In genomic region chr21:22791986-22792560, GRCh38 we compare ENCODE assay signal across 8 cellular contexts.
DNase-seq lines count a peak whose midpoint lies in the region; ATAC-seq, FAIRE-seq and TF ChIP-seq lines count a peak whose summit lies in the region.

No MANE protein-coding gene starts in this region.

- no peak overlapping the region for H3K9ac ChIP-seq in astrocyte (ENCODE audit: low read length)
- no peak overlapping the region for H3K9ac ChIP-seq in kidney (ENCODE audit: low read length in 2 of 2)

- no peaks in the 10 kb centered on the region for H4K20me1 ChIP-seq in astrocyte (ENCODE audit: insufficient read depth, low read length)

- TF ChIP-seq CTCF in astrocyte (IDR thresholded peaks at IDR 0.05; ENCODE audit: insufficient read depth, low read depth, low read length), result peak; percentile 70
- peak; percentile 52 for TF ChIP-seq CTCF in kidney (IDR thresholded peaks at IDR 0.05; ENCODE audit: borderline replicate concordance, extremely low read depth, insufficient read depth)

- no peaks in the 10 kb centered on the region for H3K27me3 Mint-ChIP-seq in astrocyte (ENCODE audit: low read depth, unreplicated experiment)

- FAIRE-seq in astrocyte (lab: Jason Lieb, UNC) (no peak), kidney (lab: Jason Lieb, UNC) (peak; percentile 96), urothelium cell line (lab: Jason Lieb, UNC) (no peak)

- ATAC-seq in HG02610 (IDR thresholded peaks at IDR 0.05; ENCODE audit: unreplicated experiment) (peak; percentile 57), GM19455 (IDR thresholded peaks at IDR 0.05; ENCODE audit: unreplicated experiment) (no peak), HG03095 (IDR thresholded peaks at IDR 0.05; ENCODE audit: unreplicated experiment) (no peak)

- no peak overlapping the region for H3K27ac ChIP-seq in astrocyte (ENCODE audit: low read depth, low read length)
- H3K27ac ChIP-seq in kidney (ENCODE audit: low read depth in 2 of 2, low read length in 2 of 2), result no peak overlapping the region

- intact Hi-C loops in kidney (cut with DNase I), result loop anchor here (10.0 kb wide), 1 partner anchor 1627 kb away; no protein-coding TSS in a partner anchor

- no peak overlapping the region for H3K27ac Mint-ChIP-seq in astrocyte (ENCODE audit: unreplicated experiment)

- H3K27me3 ChIP-seq in astrocyte (ENCODE audit: insufficient read depth, low read length), result no peaks in the 10 kb centered on the region

- H3K4me1 ChIP-seq in astrocyte (ENCODE audit: insufficient read depth, low read length), result no peaks in the 10 kb centered on the region
- no peaks in the 10 kb centered on the region for H3K4me1 ChIP-seq in kidney (ENCODE audit: control insufficient read depth in 1 of 2, insufficient read depth in 1 of 2, low read depth in 1 of 2, low read length in 2 of 2)

- H3K36me3 ChIP-seq in astrocyte (ENCODE audit: insufficient read depth, low read length) (no peaks in the 10 kb centered on the region), kidney (ENCODE audit: control insufficient read depth in 1 of 2, insufficient read depth in 2 of 2, low read length in 2 of 2) (no peaks in the 10 kb centered on the region)

- H3K9me3 Mint-ChIP-seq in astrocyte (ENCODE audit: unreplicated experiment), result peaks cover 2% of the 10 kb centered on the region

- no peak overlapping the region for H2AFZ ChIP-seq in astrocyte (ENCODE audit: low read depth, low read length)

- DNase-seq in Daoy (ENCODE audit: low read depth), result peak; percentile 6
- DNase-seq in NCI-H524 (lab: John Stamatoyannopoulos, UW), result peak; percentile 3 to 66
- peak; percentile 3 for DNase-seq in astrocyte (ENCODE audit: low read depth)
- DNase-seq in kidney, result no peak
- peak; percentile 20 for DNase-seq in urothelium cell line (ENCODE audit: low spot score)

- no peak overlapping the region for H3K4me3 ChIP-seq in astrocyte (ENCODE audit: insufficient read depth, low read depth, low read length)
- H3K4me3 ChIP-seq in kidney (ENCODE audit: low read length in 2 of 2), result no peak overlapping the region

- no peak overlapping the region for H3K4me2 ChIP-seq in astrocyte (ENCODE audit: low read length)

- no peaks in the 10 kb centered on the region for H3K9me3 ChIP-seq in astrocyte (ENCODE audit: insufficient read depth, low read depth, low read length)
- no peaks in the 10 kb centered on the region for H3K9me3 ChIP-seq in kidney (ENCODE audit: control insufficient read depth in 1 of 2, low read length in 2 of 2)

- no peaks in the 10 kb centered on the region for H3K79me2 ChIP-seq in astrocyte (ENCODE audit: insufficient read depth, low read length)

- no peaks in the 10 kb centered on the region for H3K4me1 Mint-ChIP-seq in astrocyte (ENCODE audit: low read depth, unreplicated experiment)

- H3K36me3 Mint-ChIP-seq in astrocyte (ENCODE audit: low read depth, unreplicated experiment), result no peaks in the 10 kb centered on the region

- H3K4me3 Mint-ChIP-seq in astrocyte (ENCODE audit: unreplicated experiment), result no peak overlapping the region
